1 cellular context compared by ENCODE assay signal in the genomic region with DNA sequence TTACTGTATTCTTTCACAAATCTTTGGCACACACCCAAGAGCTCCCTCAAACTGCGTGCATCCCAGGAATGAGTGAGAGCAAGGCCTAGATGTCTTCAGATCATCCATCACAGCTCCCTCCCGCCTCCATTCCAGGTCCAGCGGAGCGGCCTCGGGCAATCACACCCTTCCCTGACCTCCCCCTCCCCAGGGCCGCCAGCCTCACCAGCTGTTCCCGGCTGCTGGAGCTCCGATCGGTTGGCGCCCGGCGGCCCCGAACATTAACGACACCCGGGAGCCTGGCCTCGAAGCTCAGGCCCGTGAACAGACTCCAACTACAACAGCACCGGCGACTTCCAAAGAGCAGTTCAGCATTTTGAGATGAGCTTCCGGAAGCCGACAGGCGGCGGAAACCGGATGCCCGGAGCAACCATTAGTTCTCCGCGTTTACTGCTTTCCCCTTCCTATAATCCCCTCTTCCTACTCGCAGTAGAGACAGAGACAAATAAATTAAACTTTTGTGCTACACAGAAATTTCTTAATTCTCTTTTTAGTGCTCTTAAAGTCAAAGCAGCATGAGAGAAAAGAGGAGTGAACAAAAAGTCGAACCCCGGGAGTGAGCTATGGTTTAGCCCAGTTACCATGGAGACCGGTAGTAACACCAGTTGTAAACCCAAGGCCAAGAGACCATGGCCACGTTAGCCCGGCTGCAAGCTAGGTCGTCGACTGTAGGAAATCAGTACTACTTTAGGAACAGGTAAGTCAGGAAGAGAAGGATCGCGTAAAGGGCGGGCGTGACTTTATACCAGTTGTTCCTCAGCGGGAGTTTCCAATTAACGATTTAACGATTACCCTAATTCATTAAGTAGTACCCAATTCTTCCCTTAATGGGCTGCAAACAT.
TF ChIP-seq lines count a peak whose summit lies in the region.

Gene GPATCH2 (minus strand): TSS at position 380 of the 881 bp plus-strand sequence. CDS start 119 bp downstream, at position 261.
A gene with protein sequence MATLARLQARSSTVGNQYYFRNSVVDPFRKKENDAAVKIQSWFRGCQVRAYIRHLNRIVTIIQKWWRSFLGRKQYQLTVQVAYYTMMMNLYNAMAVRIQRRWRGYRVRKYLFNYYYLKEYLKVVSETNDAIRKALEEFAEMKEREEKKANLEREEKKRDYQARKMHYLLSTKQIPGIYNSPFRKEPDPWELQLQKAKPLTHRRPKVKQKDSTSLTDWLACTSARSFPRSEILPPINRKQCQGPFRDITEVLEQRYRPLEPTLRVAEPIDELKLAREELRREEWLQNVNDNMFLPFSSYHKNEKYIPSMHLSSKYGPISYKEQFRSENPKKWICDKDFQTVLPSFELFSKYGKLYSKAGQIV (plus strand): TSS at position 634 of the 881 bp plus-strand sequence. CDS start 35 bp downstream, at position 669.

TF ChIP-seq in HepG2, 621 proteins besides CTCF, POLR2A, EP300 and RAD21 (continued from another document and continues in another):
- TF ChIP-seq TMF1 (CRISPR knock-in tag; IDR thresholded peaks at IDR 0.05; ENCODE audit: low read depth) (peak; percentile 45; the same call in 1 of the 2 replicates), ONECUT2 (CRISPR knock-in tag; IDR thresholded peaks at IDR 0.05) (0 out of 2 replicates have a peak, but pooled peaks have one; percentile 8), KDM5A (IDR thresholded peaks at IDR 0.05; ENCODE audit: borderline replicate concordance, low read length) (peak; percentile 74), HOXA5 (CRISPR knock-in tag; IDR thresholded peaks at IDR 0.05) (peak; percentile 74), ZNF792 (CRISPR knock-in tag; IDR thresholded peaks at IDR 0.05) (no peak), SALL1 (CRISPR knock-in tag; IDR thresholded peaks at IDR 0.05) (peak; percentile 70; the same call in 1 of the 2 replicates), ZNF556 (CRISPR knock-in tag; IDR thresholded peaks at IDR 0.05; ENCODE audit: borderline replicate concordance) (peak; percentile 74; the same call in 1 of the 2 replicates), FOSL2 (CRISPR knock-in tag; IDR thresholded peaks at IDR 0.05) (no peak), ZNF768 (CRISPR knock-in tag; IDR thresholded peaks at IDR 0.05) (peak; percentile 99), MAZ (IDR thresholded peaks at IDR 0.05; ENCODE audit: borderline replicate concordance, low read depth, low read length) (no peak), MAZ (CRISPR knock-in tag; IDR thresholded peaks at IDR 0.05; ENCODE audit: low read depth) (0 out of 2 replicates have a peak, but pooled peaks have one; percentile 23), ZNF720 (CRISPR knock-in tag; IDR thresholded peaks at IDR 0.05) (no peak), DNMT3B (CRISPR knock-in tag; conservative IDR thresholded peaks at IDR 0.05) (0 out of 2 replicates have a peak, but pooled peaks have one; percentile 27), ELF1 (CRISPR knock-in tag; IDR thresholded peaks at IDR 0.05) (peak; percentile 72), CAMTA2 (CRISPR knock-in tag; IDR thresholded peaks at IDR 0.05; ENCODE audit: borderline replicate concordance) (0 out of 2 replicates have a peak, but pooled peaks have one; percentile 51), ZMYM3 (CRISPR knock-in tag; IDR thresholded peaks at IDR 0.05) (0 out of 2 replicates have a peak, but pooled peaks have one; percentile 43), XRCC5 (optimal IDR thresholded peaks at IDR 0.05; ENCODE audit: low read length) (peak; percentile 59), BRF2 (CRISPR knock-in tag; IDR thresholded peaks at IDR 0.05) (0 out of 2 replicates have a peak, but pooled peaks have one; percentile 56), RFXANK (CRISPR knock-in tag; IDR thresholded peaks at IDR 0.05) (no peak), CHCHD3 (CRISPR knock-in tag; IDR thresholded peaks at IDR 0.05) (no peak), ZNF484 (CRISPR knock-in tag; IDR thresholded peaks at IDR 0.05; ENCODE audit: borderline replicate concordance, low read depth) (no peak), ZNF878 (CRISPR knock-in tag; IDR thresholded peaks at IDR 0.05) (peak; percentile 58; the same call in 1 of the 2 replicates), MEIS2 (CRISPR knock-in tag; IDR thresholded peaks at IDR 0.05) (0 out of 2 replicates have a peak, but pooled peaks have one; percentile 57), LBX2 (CRISPR knock-in tag; IDR thresholded peaks at IDR 0.05; ENCODE audit: borderline replicate concordance) (no peak), ZNF260 (CRISPR knock-in tag; IDR thresholded peaks at IDR 0.05; ENCODE audit: borderline replicate concordance, low read depth) (no peak), EZH2 (conservative IDR thresholded peaks at IDR 0.05; ENCODE audit: low read depth, low read length) (no peak), ZNF800 (CRISPR knock-in tag; IDR thresholded peaks at IDR 0.05) (no peak), KLF6 (CRISPR knock-in tag; IDR thresholded peaks at IDR 0.05) (peak; percentile 63; the same call in 1 of the 2 replicates), FOXO4 (CRISPR knock-in tag; conservative IDR thresholded peaks at IDR 0.05) (no peak), AHR (CRISPR knock-in tag; IDR thresholded peaks at IDR 0.05) (peak; percentile 71; the same call in 1 of the 2 replicates), HNRNPL (IDR thresholded peaks at IDR 0.05; ENCODE audit: low read depth, low read length) (0 out of 2 replicates have a peak, but pooled peaks have one; percentile 33), ZNF614 (CRISPR knock-in tag; IDR thresholded peaks at IDR 0.05; ENCODE audit: borderline replicate concordance) (0 out of 2 replicates have a peak, but pooled peaks have one; percentile 39), MXI1 (IDR thresholded peaks at IDR 0.05; ENCODE audit: borderline replicate concordance, low read depth, low read length) (peak; percentile 96), MTF2 (CRISPR knock-in tag; IDR thresholded peaks at IDR 0.05; ENCODE audit: borderline replicate concordance) (no peak), THAP8 (CRISPR knock-in tag; IDR thresholded peaks at IDR 0.05; ENCODE audit: borderline replicate concordance) (no peak)
- TF ChIP-seq, protein P1, sequence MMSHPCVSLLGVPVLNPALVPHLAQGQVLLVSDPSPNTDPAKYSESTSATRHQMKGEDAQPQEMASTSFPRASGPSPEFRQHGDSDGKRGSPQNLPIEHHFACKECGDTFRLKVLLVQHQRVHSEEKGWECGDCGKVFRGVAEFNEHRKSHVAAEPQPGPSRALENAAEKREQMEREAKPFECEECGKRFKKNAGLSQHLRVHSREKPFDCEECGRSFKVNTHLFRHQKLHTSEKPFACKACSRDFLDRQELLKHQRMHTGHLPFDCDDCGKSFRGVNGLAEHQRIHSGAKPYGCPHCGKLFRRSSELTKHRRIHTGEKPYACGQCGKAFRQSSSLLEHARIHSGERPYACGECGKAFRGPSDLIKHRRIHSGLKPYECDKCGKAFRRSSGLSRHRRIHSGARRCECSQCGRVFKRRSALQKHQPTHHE (CRISPR knock-in tag; IDR thresholded peaks at IDR 0.05; ENCODE audit: borderline replicate concordance): peak; percentile 80; the same call in 1 of the 2 replicates
- TF ChIP-seq, protein P2, sequence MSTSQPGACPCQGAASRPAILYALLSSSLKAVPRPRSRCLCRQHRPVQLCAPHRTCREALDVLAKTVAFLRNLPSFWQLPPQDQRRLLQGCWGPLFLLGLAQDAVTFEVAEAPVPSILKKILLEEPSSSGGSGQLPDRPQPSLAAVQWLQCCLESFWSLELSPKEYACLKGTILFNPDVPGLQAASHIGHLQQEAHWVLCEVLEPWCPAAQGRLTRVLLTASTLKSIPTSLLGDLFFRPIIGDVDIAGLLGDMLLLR (CRISPR knock-in tag; IDR thresholded peaks at IDR 0.05): peak; percentile 60; the same call in 1 of the 2 replicates
- TF ChIP-seq, protein P3, sequence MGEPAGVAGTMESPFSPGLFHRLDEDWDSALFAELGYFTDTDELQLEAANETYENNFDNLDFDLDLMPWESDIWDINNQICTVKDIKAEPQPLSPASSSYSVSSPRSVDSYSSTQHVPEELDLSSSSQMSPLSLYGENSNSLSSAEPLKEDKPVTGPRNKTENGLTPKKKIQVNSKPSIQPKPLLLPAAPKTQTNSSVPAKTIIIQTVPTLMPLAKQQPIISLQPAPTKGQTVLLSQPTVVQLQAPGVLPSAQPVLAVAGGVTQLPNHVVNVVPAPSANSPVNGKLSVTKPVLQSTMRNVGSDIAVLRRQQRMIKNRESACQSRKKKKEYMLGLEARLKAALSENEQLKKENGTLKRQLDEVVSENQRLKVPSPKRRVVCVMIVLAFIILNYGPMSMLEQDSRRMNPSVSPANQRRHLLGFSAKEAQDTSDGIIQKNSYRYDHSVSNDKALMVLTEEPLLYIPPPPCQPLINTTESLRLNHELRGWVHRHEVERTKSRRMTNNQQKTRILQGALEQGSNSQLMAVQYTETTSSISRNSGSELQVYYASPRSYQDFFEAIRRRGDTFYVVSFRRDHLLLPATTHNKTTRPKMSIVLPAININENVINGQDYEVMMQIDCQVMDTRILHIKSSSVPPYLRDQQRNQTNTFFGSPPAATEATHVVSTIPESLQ (CRISPR knock-in tag; conservative IDR thresholded peaks at IDR 0.05): 0 out of 2 replicates have a peak, but pooled peaks have one; percentile 13
- TF ChIP-seq, protein P4, sequence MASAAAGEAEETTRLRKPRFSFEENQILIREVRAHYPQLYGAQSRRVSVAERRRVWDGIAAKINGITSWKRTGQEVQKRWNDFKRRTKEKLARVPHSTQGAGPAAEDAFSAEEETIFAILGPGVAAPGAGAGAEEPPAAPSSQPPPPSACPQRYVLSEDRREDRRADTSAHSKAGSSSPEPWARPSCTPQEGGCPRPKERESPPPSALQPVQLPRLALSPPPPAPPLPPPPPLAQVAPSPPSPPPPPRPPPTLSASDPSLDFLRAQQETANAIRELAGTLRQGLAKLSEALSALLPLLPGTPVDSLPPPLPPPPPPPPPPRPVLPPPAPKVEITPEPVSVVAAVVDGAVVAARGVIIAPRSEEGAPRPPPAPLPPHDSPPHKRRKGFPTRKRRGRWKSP (CRISPR knock-in tag; IDR thresholded peaks at IDR 0.05): peak; percentile 31; the same call in 1 of the 2 replicates
- TF ChIP-seq, protein P5, sequence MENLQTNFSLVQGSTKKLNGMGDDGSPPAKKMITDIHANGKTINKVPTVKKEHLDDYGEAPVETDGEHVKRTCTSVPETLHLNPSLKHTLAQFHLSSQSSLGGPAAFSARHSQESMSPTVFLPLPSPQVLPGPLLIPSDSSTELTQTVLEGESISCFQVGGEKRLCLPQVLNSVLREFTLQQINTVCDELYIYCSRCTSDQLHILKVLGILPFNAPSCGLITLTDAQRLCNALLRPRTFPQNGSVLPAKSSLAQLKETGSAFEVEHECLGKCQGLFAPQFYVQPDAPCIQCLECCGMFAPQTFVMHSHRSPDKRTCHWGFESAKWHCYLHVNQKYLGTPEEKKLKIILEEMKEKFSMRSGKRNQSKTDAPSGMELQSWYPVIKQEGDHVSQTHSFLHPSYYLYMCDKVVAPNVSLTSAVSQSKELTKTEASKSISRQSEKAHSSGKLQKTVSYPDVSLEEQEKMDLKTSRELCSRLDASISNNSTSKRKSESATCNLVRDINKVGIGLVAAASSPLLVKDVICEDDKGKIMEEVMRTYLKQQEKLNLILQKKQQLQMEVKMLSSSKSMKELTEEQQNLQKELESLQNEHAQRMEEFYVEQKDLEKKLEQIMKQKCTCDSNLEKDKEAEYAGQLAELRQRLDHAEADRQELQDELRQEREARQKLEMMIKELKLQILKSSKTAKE (CRISPR knock-in tag; IDR thresholded peaks at IDR 0.05; ENCODE audit: borderline replicate concordance): no peak
- TF ChIP-seq, protein P6, sequence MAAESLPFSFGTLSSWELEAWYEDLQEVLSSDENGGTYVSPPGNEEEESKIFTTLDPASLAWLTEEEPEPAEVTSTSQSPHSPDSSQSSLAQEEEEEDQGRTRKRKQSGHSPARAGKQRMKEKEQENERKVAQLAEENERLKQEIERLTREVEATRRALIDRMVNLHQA (CRISPR knock-in tag; IDR thresholded peaks at IDR 0.05): no peak
- TF ChIP-seq, protein P7, sequence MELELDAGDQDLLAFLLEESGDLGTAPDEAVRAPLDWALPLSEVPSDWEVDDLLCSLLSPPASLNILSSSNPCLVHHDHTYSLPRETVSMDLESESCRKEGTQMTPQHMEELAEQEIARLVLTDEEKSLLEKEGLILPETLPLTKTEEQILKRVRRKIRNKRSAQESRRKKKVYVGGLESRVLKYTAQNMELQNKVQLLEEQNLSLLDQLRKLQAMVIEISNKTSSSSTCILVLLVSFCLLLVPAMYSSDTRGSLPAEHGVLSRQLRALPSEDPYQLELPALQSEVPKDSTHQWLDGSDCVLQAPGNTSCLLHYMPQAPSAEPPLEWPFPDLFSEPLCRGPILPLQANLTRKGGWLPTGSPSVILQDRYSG (CRISPR knock-in tag; IDR thresholded peaks at IDR 0.05): no peak
